ENCODE assay signal across 15 cellular contexts in genomic region chr1:201565024-201565730, GRCh38. TPM values are rescaled to one million over a fixed set of nuclear protein-coding genes. Genes with fewer than 3 reads are reported as not detected.
DNase-seq lines count a peak whose midpoint lies in the region; ATAC-seq and TF ChIP-seq lines count a peak whose summit lies in the region.
"Had no signal": no experiment of that assay in that cellular context is flagged by ENCODE, and none has a peak within 500 bp of the region (broad histone marks: within the 10 kb centered on the region; RNA-seq: fewer than 3 reads in every experiment).

No MANE protein-coding gene starts in this region.

- H3K23me2 ChIP-seq in H9 (ENCODE audit: insufficient read length, low read depth, low read length, poor library complexity, severe bottlenecking), result no peaks in the 10 kb centered on the region

- no peak overlapping the region for H3K14ac ChIP-seq in H9 (ENCODE audit: insufficient read depth, low read length)

- H3K36me3 Mint-ChIP-seq in H9 (ENCODE audit: insufficient read depth in 1 of 3, low read depth in 3 of 3), result no peaks in the 10 kb centered on the region

- H3K27me3 ChIP-seq in BLaER1 (no peaks in the 10 kb centered on the region), psoas muscle (ENCODE audit: insufficient read depth in 3 of 3, low read length in 2 of 3) (no peaks in the 10 kb centered on the region), H9 (ENCODE audit: insufficient read depth, low read length) (no peaks in the 10 kb centered on the region; the same call in 1 of the 2 replicates)

- H2BK120ac ChIP-seq in H9 (ENCODE audit: low read depth, low read length, poor library complexity, severe bottlenecking), result no peak overlapping the region

- H4K8ac ChIP-seq in H9 (replicated peaks; ENCODE audit: insufficient read length, low read depth, low read length), result no peak overlapping the region

- H2BK15ac ChIP-seq in H9 (ENCODE audit: low read depth, low read length), result no peak overlapping the region

- no peak overlapping the region for H2BK12ac ChIP-seq in H9 (ENCODE audit: insufficient read length, low read depth, low read length)

- H3K27ac ChIP-seq in BLaER1 (0 out of 2 replicates have a peak overlapping the region, but pooled peaks have one; percentile 39), angular gyrus (ENCODE audit: low read depth, low read length) (peak overlapping the region; percentile 86), psoas muscle (no peak overlapping the region), H9 (ENCODE audit: insufficient read length, low read depth, low read length) (no peak overlapping the region)

- no peaks in the 10 kb centered on the region for H3K79me1 ChIP-seq in H9 (ENCODE audit: insufficient read depth, low read depth, low read length, poor library complexity, severe bottlenecking)

- H4K5ac ChIP-seq in H9 (ENCODE audit: insufficient read length, low read depth, low read length), result no peak overlapping the region

- peaks cover 26% of the 10 kb centered on the region; the same call in 1 of the 2 replicates for H3K36me3 ChIP-seq in BLaER1
- H3K36me3 ChIP-seq in psoas muscle (ENCODE audit: insufficient read depth in 1 of 2, low read depth in 1 of 2), result no peaks in the 10 kb centered on the region

- no peak overlapping the region for H3K18ac ChIP-seq in H9 (ENCODE audit: insufficient read length, low read depth, low read length)

- no peak overlapping the region for H2BK5ac ChIP-seq in H9 (ENCODE audit: insufficient read length, low read length)

- TF ChIP-seq CTCF in psoas muscle (IDR thresholded peaks at IDR 0.05) (no peak), H9 (conservative IDR thresholded peaks at IDR 0.05) (no peak)

- H3K4me3 ChIP-seq in BLaER1 (no peak overlapping the region), psoas muscle (no peak overlapping the region)

- H2BK20ac ChIP-seq in H9 (ENCODE audit: low read depth, low read length, poor library complexity, severe bottlenecking), result no peak overlapping the region

- no peak overlapping the region for H4K91ac ChIP-seq in H9 (ENCODE audit: insufficient read length, low read depth, low read length)

- H3K27ac Mint-ChIP-seq in H9, result no peak overlapping the region
- H3K27ac Mint-ChIP-seq: activated T-cell treated with anti-CD3 and anti-CD28 coated beads, Interleukin-2, amount 50 U/mL, for 72 hours had no signal

- ATAC-seq in psoas muscle, result peak; percentile 45 to 66 (median 56)
- ATAC-seq: activated T-cell treated with anti-CD3 and anti-CD28 coated beads, Interleukin-2, amount 50 U/mL, for 72 hours; Panc1; stimulated activated naive CD8-positive, alpha-beta T cell treated with anti-CD3 and anti-CD28 coated beads, Interleukin-15, amount 100 ng/mL, for 72 hours had no signal

- peaks cover 5% of the 10 kb centered on the region for H3K27me3 Mint-ChIP-seq in H9 (ENCODE audit: low read depth)
- H3K27me3 Mint-ChIP-seq: stimulated activated naive CD8-positive, alpha-beta T cell treated with anti-CD3 and anti-CD28 coated beads, Interleukin-15, amount 100 ng/mL, for 72 hours had no signal

- H3K4ac ChIP-seq in H9 (ENCODE audit: low read depth, low read length), result no peak overlapping the region

- H3K9ac ChIP-seq in BLaER1 (no peak overlapping the region), H9 (ENCODE audit: extremely low read depth, insufficient read length, low read length) (no peak overlapping the region)

- no peak overlapping the region for H3T11ph ChIP-seq in H9 (ENCODE audit: low read length)

- no peak overlapping the region for H2AK5ac ChIP-seq in H9 (ENCODE audit: insufficient read length, low read length)

- H2AFZ ChIP-seq in H9 (ENCODE audit: low read length), result no peak overlapping the region

- no peak overlapping the region for H3K23ac ChIP-seq in H9 (ENCODE audit: insufficient read length, low read depth, low read length)

- DNase-seq in globus pallidus (ENCODE audit: low spot score), result peak; percentile 98
- DNase-seq in psoas muscle, result peak in 1 of 2 donors; percentile 56
- no peak for DNase-seq in H9
- DNase-seq in DMS53 treated with DMSO at 0.1 percent for 48 hours (lab: John Stamatoyannopoulos, UW; ENCODE audit: unreplicated experiment), result no peak
- DNase-seq in NCI-H1048 (lab: John Stamatoyannopoulos, UW), result no peak
- DNase-seq in DMS 273 (lab: John Stamatoyannopoulos, UW; ENCODE audit: unreplicated experiment), result no peak
- DNase-seq: activated CD4-positive, alpha-beta T cell treated with anti-CD3 and anti-CD28 coated beads, Interleukin-2, amount 50 U/mL, for 48 hours; activated T-cell treated with anti-CD3 and anti-CD28 coated beads, Interleukin-2, amount 50 U/mL, for 72 hours; HCEC 1CT; NCI-H748 treated with DMSO at 0.1 percent for 48 hours; stimulated activated CD4-positive, alpha-beta T cell treated with anti-CD3 and anti-CD28 coated beads, Interleukin-12 subunit alpha, Interleukin-12 subunit beta, amount 100 ng/mL, for 4 hours; stimulated activated naive CD8-positive, alpha-beta T cell treated with anti-CD3 and anti-CD28 coated beads, Interleukin-15, amount 100 ng/mL, for 72 hours had no signal

- peaks cover 0 to 15% of the 10 kb centered on the region in 2 experiments; a peak in 3 of 4 replicates for H3K4me1 Mint-ChIP-seq in H9
- H3K4me1 Mint-ChIP-seq: stimulated activated naive CD8-positive, alpha-beta T cell treated with anti-CD3 and anti-CD28 coated beads, Interleukin-15, amount 100 ng/mL, for 72 hours had no signal

- intact Hi-C loops in psoas muscle (cut with DNase I), result no loop called here

- H3K4me2 ChIP-seq in BLaER1 (peak overlapping the region; percentile 38), H9 (ENCODE audit: insufficient read depth, insufficient read length, low read length) (no peak overlapping the region)

- H4K20me1 ChIP-seq in BLaER1 (peaks cover 98% of the 10 kb centered on the region), H9 (ENCODE audit: control insufficient read depth, insufficient read depth, insufficient read length) (no peaks in the 10 kb centered on the region)

- no peak overlapping the region for H3K4me3 Mint-ChIP-seq in H9
- H3K4me3 Mint-ChIP-seq: activated T-cell treated with anti-CD3 and anti-CD28 coated beads, Interleukin-2, amount 50 U/mL, for 72 hours; stimulated activated naive CD8-positive, alpha-beta T cell treated with anti-CD3 and anti-CD28 coated beads, Interleukin-15, amount 100 ng/mL, for 72 hours had no signal

- H3K56ac ChIP-seq in H9 (ENCODE audit: insufficient read length, low read depth, low read length), result no peak overlapping the region

- H3K9me3 ChIP-seq in BLaER1 (no peaks in the 10 kb centered on the region), psoas muscle (no peaks in the 10 kb centered on the region), H9 (ENCODE audit: control insufficient read depth, low read depth, low read length) (no peaks in the 10 kb centered on the region)

- no peaks in the 10 kb centered on the region for H3K9me3 Mint-ChIP-seq in H9
- H3K9me3 Mint-ChIP-seq: activated T-cell treated with anti-CD3 and anti-CD28 coated beads, Interleukin-2, amount 50 U/mL, for 72 hours; stimulated activated naive CD8-positive, alpha-beta T cell treated with anti-CD3 and anti-CD28 coated beads, Interleukin-15, amount 100 ng/mL, for 72 hours had no signal

- H3K79me2 ChIP-seq in H9 (ENCODE audit: insufficient read depth, low read length), result no peaks in the 10 kb centered on the region

- WGBS in psoas muscle, 3 donors, result 29 to 34% (median 33%) methylated on average over 12 of the region's 12 CpGs
- WGBS in H9 (ENCODE audit: extremely low coverage, insufficient read length, low lambda C conversion rate), result no CpG with 5 or more reads among the region's 12 CpGs

- peaks cover 73% of the 10 kb centered on the region for H3K4me1 ChIP-seq in BLaER1
- H3K4me1 ChIP-seq in psoas muscle, result peaks cover 8% of the 10 kb centered on the region
- no peaks in the 10 kb centered on the region for H3K4me1 ChIP-seq in H9 (ENCODE audit: insufficient read depth, low read length)

RNA-seq across cellular contexts. Expression of gene NAV1, which starts 26.2 kb away (rescaled TPM):
- total RNA-seq in psoas muscle (10 to 100 TPM in 3 of 4 donors, 1 to 10 TPM in 1; 8.4 to 13.3 (median 11.3) TPM), H9 (2021) (20.5 and 21.6 TPM in 2 replicates)
- polyA plus RNA-seq in psoas muscle, result 1 to 10 TPM; 1.8 to 3.1 (median 1.8) TPM

RNA-seq across cellular contexts. Expression of gene CSRP1, which starts 58.3 kb away (rescaled TPM):
- total RNA-seq in psoas muscle (10 to 100 TPM; 14.7 to 27.7 (median 24.3) TPM), H9 (2021) (0.44 TPM in 2 replicates)
- polyA plus RNA-seq in psoas muscle, result 10 to 100 TPM; 21.1 to 26.4 (median 23.2) TPM

Comparison
In these comparisons a context has a peak if more than half of its experiments do, and no peak if none do; other contexts are left out.
1. H3K27ac ChIP-seq: peak in BLaER1 (single experiment) and angular gyrus (single experiment); none in psoas muscle (single experiment) and H9 (single experiment).
2. RNA of gene CSRP1, which starts 58.3 kb away (total RNA-seq): 14.7 to 27.7 TPM in psoas muscle; 0.44 TPM in H9; every median in the first group is over 10 times any median in the second.